In the genomic region with DNA sequence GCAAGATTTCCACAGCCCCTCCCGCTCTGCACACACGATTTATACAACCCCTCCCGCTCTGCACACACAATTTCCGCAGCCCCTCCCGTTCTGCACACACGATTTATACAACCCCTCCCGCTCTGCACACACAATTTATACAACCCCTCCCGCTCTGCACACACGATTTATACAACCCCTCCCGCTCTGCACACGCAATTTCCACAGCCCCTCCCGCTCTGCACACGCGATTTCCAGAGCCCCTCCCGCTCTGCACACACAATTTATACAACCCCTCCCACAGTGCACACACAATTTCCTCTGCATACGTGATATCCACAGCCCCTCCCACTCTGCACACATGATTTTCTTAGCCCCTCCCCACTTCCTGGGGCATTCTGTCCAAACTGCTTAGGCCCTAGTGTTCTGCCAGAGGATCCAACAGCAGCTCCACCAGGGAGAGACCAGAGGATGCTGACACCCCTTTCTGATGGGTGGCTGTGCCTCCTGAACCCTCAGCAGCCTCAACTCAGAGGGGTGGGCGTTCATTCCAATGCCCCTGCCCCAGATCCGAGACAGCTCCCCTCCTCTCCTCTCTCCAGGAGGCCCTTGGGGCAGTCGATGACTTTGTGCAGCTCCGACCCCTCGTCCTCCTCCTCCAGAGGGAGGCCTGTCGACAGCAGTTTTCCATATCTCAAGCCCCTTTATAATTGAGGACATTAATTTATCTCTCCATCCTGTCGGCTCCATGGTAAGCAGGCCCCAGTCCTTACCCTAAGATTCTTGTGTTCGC, we compare ENCODE assay signal across 19 cellular contexts.
DNase-seq lines count a peak whose midpoint lies in the region.
"Had no signal": no experiment of that assay in that cellular context is flagged by ENCODE, and none has a peak within 500 bp of the region (broad histone marks: within the 10 kb centered on the region; RNA-seq: fewer than 3 reads in every experiment).

No MANE protein-coding gene starts in this region.

- DNase-seq in NCI-H1105 treated with DMSO at 0.1 percent for 48 hours (lab: John Stamatoyannopoulos, UW), result peak; percentile 26
- no peak for DNase-seq in NCI-H1105 (lab: John Stamatoyannopoulos, UW)
- peak; percentile 32 for DNase-seq in DMS153 treated with DMSO at 0.1 percent for 48 hours (lab: John Stamatoyannopoulos, UW; ENCODE audit: unreplicated experiment)
- peak; percentile 90 for DNase-seq in NCI-H69 (lab: John Stamatoyannopoulos, UW)
- peak; percentile 30 for DNase-seq in mesenteric fat pad (ENCODE audit: low spot score)
- no peak for DNase-seq in NCI-H1048 (lab: John Stamatoyannopoulos, UW)
- no peak for DNase-seq in HuH-7.5 (ENCODE audit: low spot score)
- no peak for DNase-seq in DMS53 (lab: John Stamatoyannopoulos, UW)
- DNase-seq: activated CD4-positive, alpha-beta memory T cell treated with anti-CD3 and anti-CD28 coated beads for 36 hours; activated CD4-positive, alpha-beta T cell treated with anti-CD3 and anti-CD28 coated beads for 1 hour; activated naive CD4-positive, alpha-beta T cell treated with Interleukin-2 at 50 U/mL for 16 hours; activated T-cell treated with anti-CD3 and anti-CD28 coated beads, Interleukin-2, amount 50 U/mL, for 72 hours; effector memory CD8-positive, alpha-beta T cell; erythroblast; glutamatergic neuron; natural killer cell; NCI-H446 treated with DMSO at 0.1 percent for 48 hours; OCI-M1; stimulated activated naive B cell treated with anti-CD40 and anti-IgM and Interleukin-4, amounts not matched to agents 10 μg/mL and 1 μg/mL and 100 μg/mL, for 72 hours had no signal

Comparison
In these comparisons a context has a peak if more than half of its experiments do, and no peak if none do; other contexts are left out.
1. DNase-seq: peak in NCI-H1105 treated with DMSO at 0.1 percent for 48 hours (single experiment), DMS153 treated with DMSO at 0.1 percent for 48 hours (single experiment), NCI-H69 (single experiment) and mesenteric fat pad (single experiment); none in NCI-H1105 (single experiment), NCI-H1048 (single experiment), HuH-7.5 (single experiment) and DMS53 (single experiment).